In the genomic region with DNA sequence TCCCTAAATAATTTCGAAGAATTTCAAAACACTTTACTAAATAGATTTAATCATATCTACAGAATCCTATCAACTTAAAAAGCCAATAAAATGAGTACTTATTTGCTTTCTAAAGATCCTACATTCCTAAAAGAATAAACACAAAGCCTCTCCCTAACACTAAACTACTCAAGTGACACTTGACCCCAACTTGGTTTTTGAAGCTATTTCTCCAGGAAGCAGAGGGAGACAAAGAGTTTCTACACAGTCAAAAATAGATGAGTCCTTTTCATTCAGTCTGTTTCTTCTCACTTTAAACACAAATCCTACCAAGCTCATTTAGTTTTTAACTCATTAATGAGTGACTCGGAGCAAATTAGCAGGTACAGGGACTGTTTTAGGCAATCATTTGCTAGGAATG, we compare ENCODE assay signal across 1 cellular context.
TF ChIP-seq lines count a peak whose summit lies in the region.

No MANE protein-coding gene starts in this region.

TF ChIP-seq in H1, 55 proteins besides CTCF, POLR2A, EP300 and RAD21 (continued from another document):
- TF ChIP-seq SAP30 (IDR thresholded peaks at IDR 0.05; ENCODE audit: insufficient read depth, insufficient replicate concordance, low read length) (no peak), SIX5 (IDR thresholded peaks at IDR 0.05; ENCODE audit: low read depth, low read length) (no peak), KDM5A (IDR thresholded peaks at IDR 0.05; ENCODE audit: low read length) (no peak), CHD1 (IDR thresholded peaks at IDR 0.05; ENCODE audit: low read depth, low read length) (no peak), SIRT6 (IDR thresholded peaks at IDR 0.05; ENCODE audit: low read length) (no peak), SUZ12 (IDR thresholded peaks at IDR 0.05; ENCODE audit: low read length) (no peak), BACH1 (IDR thresholded peaks at IDR 0.05; ENCODE audit: low read length) (no peak), MAFK (IDR thresholded peaks at IDR 0.05; ENCODE audit: low read depth, low read length) (no peak), GTF2F1 (IDR thresholded peaks at IDR 0.05; ENCODE audit: borderline replicate concordance, low read depth, low read length) (no peak), PHF8 (conservative IDR thresholded peaks at IDR 0.05; ENCODE audit: low read depth, low read length) (no peak)
TF ChIP-seq in H1: peak in this region for 0.
